27 cellular contexts compared by ENCODE assay signal in genomic region chr6:170162771-170163404, GRCh38.
DNase-seq lines count a peak whose midpoint lies in the region; ATAC-seq, FAIRE-seq and TF ChIP-seq lines count a peak whose summit lies in the region.
"Had no signal": no experiment of that assay in that cellular context is flagged by ENCODE, and none has a peak within 500 bp of the region (broad histone marks: within the 10 kb centered on the region; RNA-seq: fewer than 3 reads in every experiment).

No MANE protein-coding gene starts in this region.

- POLR2A ChIA-PET in naive thymus-derived CD4-positive, alpha-beta T cell (lab: Charles Lee) = no interaction called here
- POLR2A ChIA-PET in CD8-positive, alpha-beta memory T cell (lab: Charles Lee) = no interaction called here

- in situ Hi-C loops in KBM-7 (cut with MboI; ENCODE audit: low pct_unique_long_range_greater_than_20kb, low sequenced_read_pairs) = loop anchor here (10.0 kb wide), 1 partner anchor 132 kb away; the partner anchor contains the start of gene DLL1

- 80 to 87% (median 87%) methylated on average over 19 of the region's 19 CpGs for WGBS in small intestine, 3 donors

- TF ChIP-seq CTCF in foreskin keratinocyte (conservative IDR thresholded peaks at IDR 0.05) = no peak

- no peaks in the 10 kb centered on the region for H3K27me3 ChIP-seq in naive thymus-derived CD4-positive, alpha-beta T cell (ENCODE audit: control insufficient read depth in 2 of 2, insufficient read depth in 2 of 2, low read length in 2 of 2)
- H3K27me3 ChIP-seq in foreskin keratinocyte (no peaks in the 10 kb centered on the region), small intestine (ENCODE audit: control insufficient read depth in 2 of 2, insufficient read depth in 2 of 2, low read length in 2 of 2) (no peaks in the 10 kb centered on the region)
- H3K27me3 ChIP-seq in CD8-positive, alpha-beta memory T cell (ENCODE audit: insufficient read depth, low read length, poor library complexity, severe bottlenecking) = no peaks in the 10 kb centered on the region
- H3K27me3 ChIP-seq: ascending aorta, dorsolateral prefrontal cortex, heart left ventricle, sigmoid colon, vagina had no signal

- peak overlapping the region; percentile 15 for H3K9ac ChIP-seq in SK-N-MC (ENCODE audit: insufficient read length)

- peak overlapping the region in 1 of 9 donors; percentile 15 for H3K27ac Mint-ChIP-seq in naive thymus-derived CD4-positive, alpha-beta T cell
- H3K27ac Mint-ChIP-seq in CD8-positive, alpha-beta memory T cell = no peak overlapping the region
- H3K27ac Mint-ChIP-seq: CD4-positive, alpha-beta T cell; WTC11 had no signal

- H3K4me1 Mint-ChIP-seq in naive thymus-derived CD4-positive, alpha-beta T cell = peaks cover 0 to 8% (median 4%) of the 10 kb centered on the region in 7 donors
- H3K4me1 Mint-ChIP-seq in CD8-positive, alpha-beta memory T cell = peaks cover 3 to 5% (median 5%) of the 10 kb centered on the region in 3 donors
- H3K4me1 Mint-ChIP-seq: WTC11 had no signal

- H3K27ac ChIP-seq in SK-N-MC (peak overlapping the region; percentile 64), foreskin keratinocyte (no peak overlapping the region), small intestine (ENCODE audit: low read depth in 1 of 2, low read length in 1 of 2) (no peak overlapping the region)
- H3K27ac ChIP-seq in naive thymus-derived CD4-positive, alpha-beta T cell (ENCODE audit: low read depth, low read length) = no peak overlapping the region
- no peak overlapping the region for H3K27ac ChIP-seq in CD8-positive, alpha-beta memory T cell (ENCODE audit: low read depth, low read length)
- H3K27ac ChIP-seq: ascending aorta, dorsolateral prefrontal cortex, heart left ventricle, sigmoid colon, vagina had no signal

- H3K36me3 ChIP-seq in SK-N-MC (ENCODE audit: insufficient read depth, low read length) (no peaks in the 10 kb centered on the region), small intestine (ENCODE audit: control insufficient read depth in 2 of 2, insufficient read depth in 2 of 2, low read length in 2 of 2) (no peaks in the 10 kb centered on the region)
- H3K36me3 ChIP-seq in naive thymus-derived CD4-positive, alpha-beta T cell (ENCODE audit: control insufficient read depth in 2 of 3, insufficient read depth in 3 of 3, low read length in 3 of 3) = no peaks in the 10 kb centered on the region
- no peaks in the 10 kb centered on the region for H3K36me3 ChIP-seq in CD8-positive, alpha-beta memory T cell (ENCODE audit: insufficient read depth, low read length)
- H3K36me3 ChIP-seq: ascending aorta, HAP-1, heart left ventricle, sigmoid colon, vagina had no signal

- H3K27me3 Mint-ChIP-seq in naive thymus-derived CD4-positive, alpha-beta T cell = peaks cover 0 to 4% (median 0%) of the 10 kb centered on the region in 5 donors
- peaks cover 6 to 7% of the 10 kb centered on the region in 2 donors for H3K27me3 Mint-ChIP-seq in CD8-positive, alpha-beta memory T cell
- H3K27me3 Mint-ChIP-seq: CD4-positive, alpha-beta T cell had no signal

- intact Hi-C loops in naive thymus-derived CD4-positive, alpha-beta T cell (cut with micrococcal nuclease) = no loop called here

- H3K9me3 ChIP-seq in SK-N-MC (ENCODE audit: low read depth, low read length) (no peaks in the 10 kb centered on the region), small intestine (ENCODE audit: control insufficient read depth, low read depth) (peaks cover 2% of the 10 kb centered on the region)
- no peaks in the 10 kb centered on the region for H3K9me3 ChIP-seq in naive thymus-derived CD4-positive, alpha-beta T cell (ENCODE audit: control insufficient read depth in 2 of 3, low read length in 3 of 3)
- no peaks in the 10 kb centered on the region for H3K9me3 ChIP-seq in CD8-positive, alpha-beta memory T cell (ENCODE audit: low read length)
- H3K9me3 ChIP-seq: ascending aorta, HAP-1, heart left ventricle, sigmoid colon, vagina had no signal

- peak overlapping the region in 6 of 10 donors; percentile 7 to 56 (median 40) for H3K4me3 Mint-ChIP-seq in naive thymus-derived CD4-positive, alpha-beta T cell
- peak overlapping the region in 3 of 7 donors; percentile 19 to 70 (median 44) for H3K4me3 Mint-ChIP-seq in CD8-positive, alpha-beta memory T cell
- H3K4me3 Mint-ChIP-seq: CD4-positive, alpha-beta T cell; WTC11 had no signal

- no peak for ATAC-seq in naive thymus-derived CD4-positive, alpha-beta T cell
- ATAC-seq in foreskin keratinocyte = no peak
- ATAC-seq in GM19452 (IDR thresholded peaks at IDR 0.05; ENCODE audit: unreplicated experiment) = no peak
- ATAC-seq: heart left ventricle, WTC11 had no signal

- no peaks in the 10 kb centered on the region for H3K4me1 ChIP-seq in naive thymus-derived CD4-positive, alpha-beta T cell (ENCODE audit: control insufficient read depth in 2 of 2, insufficient read depth in 2 of 2, low read length in 2 of 2)
- H3K4me1 ChIP-seq in foreskin keratinocyte = no peaks in the 10 kb centered on the region
- no peaks in the 10 kb centered on the region for H3K4me1 ChIP-seq in small intestine (ENCODE audit: control insufficient read depth in 2 of 2, insufficient read depth in 1 of 2, low read depth in 1 of 2, low read length in 1 of 2)
- no peaks in the 10 kb centered on the region for H3K4me1 ChIP-seq in CD8-positive, alpha-beta memory T cell (ENCODE audit: insufficient read depth, low read length)
- H3K4me1 ChIP-seq: ascending aorta, HAP-1, sigmoid colon, vagina had no signal

- H3K36me3 Mint-ChIP-seq in naive thymus-derived CD4-positive, alpha-beta T cell = no peaks in the 10 kb centered on the region
- H3K36me3 Mint-ChIP-seq in CD8-positive, alpha-beta memory T cell = peaks cover 0 to 2% (median 0%) of the 10 kb centered on the region in 3 donors
- H3K36me3 Mint-ChIP-seq: WTC11 had no signal

- no peak for FAIRE-seq in small intestine (lab: Jason Lieb, UNC)

- DNase-seq in 8988T (peak; percentile 11), KBM-7 (peak; percentile 79), SK-N-MC (ENCODE audit: low read depth, low spot score) (no peak), foreskin keratinocyte (no peak), small intestine (no peak)
- no peak for DNase-seq in naive thymus-derived CD4-positive, alpha-beta T cell
- DNase-seq in CD8-positive, alpha-beta memory T cell = no peak
- DNase-seq: activated CD4-positive, alpha-beta T cell treated with anti-CD3 and anti-CD28 coated beads, Interleukin-2, amount 50 U/mL, for 4 hours; activated gamma-delta T cell treated with Interleukin-2 at 50 U/mL for 16 hours; CD4-positive, alpha-beta T cell; central memory CD4-positive, alpha-beta T cell; DMS53; GF-D8; heart left ventricle; mesendoderm; NCI-H1092 treated with DMSO at 0.1 percent for 48 hours; NCI-H2029; NCI-H345; NCI-H82; SHP77 treated with DMSO at 0.1 percent for 48 hours had no signal

- peaks cover 0 to 5% (median 0%) of the 10 kb centered on the region in 11 donors for H3K9me3 Mint-ChIP-seq in naive thymus-derived CD4-positive, alpha-beta T cell
- H3K9me3 Mint-ChIP-seq in CD8-positive, alpha-beta memory T cell = no peaks in the 10 kb centered on the region
- H3K9me3 Mint-ChIP-seq: CD4-positive, alpha-beta T cell; WTC11 had no signal

- no peak overlapping the region for H3K4me3 ChIP-seq in SK-N-MC
- no peak overlapping the region for H3K4me3 ChIP-seq in naive thymus-derived CD4-positive, alpha-beta T cell (ENCODE audit: low read length)
- no peak overlapping the region for H3K4me3 ChIP-seq in small intestine (ENCODE audit: low read depth in 1 of 2, low read length in 2 of 2)
- H3K4me3 ChIP-seq in CD8-positive, alpha-beta memory T cell (ENCODE audit: low read length) = no peak overlapping the region
- H3K4me3 ChIP-seq: ascending aorta, dorsolateral prefrontal cortex, HAP-1, heart left ventricle, sigmoid colon, vagina had no signal

- CTCF ChIA-PET in naive thymus-derived CD4-positive, alpha-beta T cell (lab: Charles Lee) = no interaction called here
- CTCF ChIA-PET in CD8-positive, alpha-beta memory T cell (lab: Charles Lee) = no interaction called here

Comparison
In these comparisons a context has a peak if more than half of its experiments do, and no peak if none do; other contexts are left out.
1. DNase-seq: peak in 8988T (single experiment) and KBM-7 (single experiment); none in SK-N-MC (single experiment), naive thymus-derived CD4-positive, alpha-beta T cell (0 of 9), foreskin keratinocyte (0 of 2), small intestine (single experiment) and CD8-positive, alpha-beta memory T cell (0 of 5).